In the genomic region with DNA sequence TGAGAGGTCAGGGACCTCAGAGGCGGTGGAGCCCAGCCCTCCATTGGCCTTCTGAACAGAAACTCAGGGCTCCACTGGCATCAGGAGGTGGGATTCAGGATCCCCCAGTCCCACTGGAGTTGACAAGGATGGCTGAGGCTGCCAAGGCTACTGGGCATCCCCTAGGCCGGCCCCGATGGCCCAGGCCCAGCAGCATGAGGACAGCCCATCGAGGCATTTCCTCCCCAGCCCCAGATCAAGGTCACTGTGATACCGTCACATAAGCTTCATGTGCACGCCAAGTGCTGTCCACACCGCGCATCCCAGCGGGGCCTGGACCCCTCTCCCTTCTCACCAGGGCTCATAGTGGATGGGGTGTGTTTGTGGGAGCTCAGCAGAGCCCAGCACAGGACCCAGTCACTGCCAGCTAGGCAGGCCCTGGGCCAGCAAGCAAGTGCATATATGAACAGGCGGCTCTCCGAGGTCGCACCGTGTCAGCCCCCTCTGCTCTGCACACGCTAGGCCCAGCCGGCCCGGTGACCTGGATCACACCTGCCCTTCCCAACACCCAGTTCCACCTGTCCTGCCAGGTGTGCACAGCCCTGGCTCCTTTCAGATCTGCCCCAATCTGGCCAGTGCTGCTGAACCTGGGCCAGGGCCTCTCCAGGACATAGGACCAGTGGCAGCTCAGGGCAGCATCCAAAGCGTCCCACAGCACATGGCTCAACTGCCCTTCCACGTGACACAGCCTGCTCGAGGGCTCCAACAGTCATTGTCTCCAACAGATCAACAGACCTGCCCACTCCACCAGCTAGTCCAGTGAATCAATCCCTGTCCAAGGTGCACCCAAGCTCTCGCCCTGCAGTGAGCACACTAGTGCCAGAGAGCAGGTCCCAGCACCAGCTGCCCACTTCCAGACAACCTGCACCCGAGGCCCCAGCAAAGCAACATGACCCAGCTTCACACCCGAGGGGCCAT, we compare ENCODE assay signal across 30 cellular contexts. TPM values are rescaled to one million over a fixed set of nuclear protein-coding genes. Genes with fewer than 3 reads are reported as not detected.
A peak's percentile ranks its signal among the peaks of the same experiment; 100 is the strongest.
DNase-seq lines count a peak whose midpoint lies in the region; ATAC-seq and TF ChIP-seq lines count a peak whose summit lies in the region.
"Had no signal": no experiment of that assay in that cellular context is flagged by ENCODE, and none has a peak within 500 bp of the region (broad histone marks: within the 10 kb centered on the region; RNA-seq: fewer than 3 reads in every experiment).

No MANE protein-coding gene starts in this region.

- no peaks in the 10 kb centered on the region for H3K27me3 Mint-ChIP-seq in neural crest cell (ENCODE audit: low read depth)
- H3K27me3 Mint-ChIP-seq: CD8-positive, alpha-beta memory T cell; memory B cell; naive B cell had no signal

- no peak overlapping the region for H3K4me3 Mint-ChIP-seq in neural crest cell
- H3K4me3 Mint-ChIP-seq: activated CD4-positive, alpha-beta T cell treated with anti-CD3 and anti-CD28 coated beads, Interleukin-2, amount 10 ng/mL, durations not matched to agents 24 days and 14 days; CD8-positive, alpha-beta memory T cell; memory B cell; naive B cell; stimulated activated effector memory CD8-positive, alpha-beta T cell treated with anti-CD3 and anti-CD28 coated beads, Interleukin-12 subunit alpha, Interleukin-12 subunit beta, amount 100 ng/mL, for 72 hours; T-helper 1 cell treated with Interleukin-12 subunit alpha and Interleukin-12 subunit beta and Interleukin-4 antibody, amounts not matched to agents 30 μg/mL and 1 μg/mL, for 36 hours had no signal

- WGBS in heart left ventricle, 4 donors, result 66 to 73% (median 70%) methylated on average over 7 to 22 of the region's 22 CpGs
- 85% methylated on average over 8 to 19 of the region's 22 CpGs for WGBS in thyroid gland, 2 donors

- no peak for TF ChIP-seq POLR2A in heart left ventricle (IDR thresholded peaks at IDR 0.05)
- TF ChIP-seq POLR2A in thyroid gland (IDR thresholded peaks at IDR 0.05), result peak in 1 of 2 donors; percentile 23

- ATAC-seq in heart left ventricle (peak; percentile 15 to 50 (median 32)), GM18867 (IDR thresholded peaks at IDR 0.05; ENCODE audit: unreplicated experiment) (no peak)
- ATAC-seq: foreskin keratinocyte; GM12878; stimulated activated effector memory CD8-positive, alpha-beta T cell treated with anti-CD3 and anti-CD28 coated beads, Interleukin-12 subunit alpha, Interleukin-12 subunit beta, amount 100 ng/mL, for 72 hours had no signal

- no peaks in the 10 kb centered on the region for H3K36me3 Mint-ChIP-seq in neural crest cell (ENCODE audit: low read depth)
- H3K36me3 Mint-ChIP-seq: CD8-positive, alpha-beta memory T cell; memory B cell; naive B cell; stimulated activated effector memory CD8-positive, alpha-beta T cell treated with anti-CD3 and anti-CD28 coated beads, Interleukin-12 subunit alpha, Interleukin-12 subunit beta, amount 100 ng/mL, for 72 hours had no signal

- H3K9me3 ChIP-seq in heart left ventricle (peaks cover 0 to 6% (median 0%) of the 10 kb centered on the region in 12 donors), thyroid gland (no peaks in the 10 kb centered on the region)
- H3K9me3 ChIP-seq: SJSA1, testis had no signal

- peaks cover 2% of the 10 kb centered on the region for H3K4me1 Mint-ChIP-seq in neural crest cell
- H3K4me1 Mint-ChIP-seq: activated CD4-positive, alpha-beta T cell treated with anti-CD3 and anti-CD28 coated beads, Interleukin-2, amount 10 ng/mL, durations not matched to agents 24 days and 14 days; CD8-positive, alpha-beta memory T cell; memory B cell; stimulated activated effector memory CD8-positive, alpha-beta T cell treated with anti-CD3 and anti-CD28 coated beads, Interleukin-12 subunit alpha, Interleukin-12 subunit beta, amount 100 ng/mL, for 72 hours had no signal

- H3K4me3 ChIP-seq in heart left ventricle (no peak overlapping the region), thyroid gland (replicated peaks in 1 of 3) (no peak overlapping the region)
- H3K4me3 ChIP-seq: GM12878, PC-9, SJSA1, skin epidermis, testis had no signal

- H3K27ac Mint-ChIP-seq in neural crest cell (ENCODE audit: unreplicated experiment), result peak overlapping the region; percentile 6
- H3K27ac Mint-ChIP-seq: activated CD4-positive, alpha-beta T cell treated with anti-CD3 and anti-CD28 coated beads, Interleukin-2, amount 10 ng/mL, durations not matched to agents 24 days and 14 days; CD8-positive, alpha-beta memory T cell; memory B cell; naive B cell; stimulated activated effector memory CD8-positive, alpha-beta T cell treated with anti-CD3 and anti-CD28 coated beads, Interleukin-12 subunit alpha, Interleukin-12 subunit beta, amount 100 ng/mL, for 72 hours; T-helper 1 cell treated with Interleukin-12 subunit alpha and Interleukin-12 subunit beta and Interleukin-4 antibody, amounts not matched to agents 30 μg/mL and 1 μg/mL, for 36 hours had no signal

- no peak for TF ChIP-seq CTCF in heart left ventricle (IDR thresholded peaks at IDR 0.05)
- no peak for TF ChIP-seq CTCF in neural crest cell (conservative IDR thresholded peaks at IDR 0.05)
- no peak for TF ChIP-seq CTCF in thyroid gland (IDR thresholded peaks at IDR 0.05)

- intact Hi-C loops in heart left ventricle (cut with DNase I) (loop anchor here in 1 of 10 donors (5.0 kb wide), 1 partner anchor 38 kb away; no protein-coding TSS in a partner anchor), thyroid gland (cut with DNase I) (no loop called here)

- no peaks in the 10 kb centered on the region for H3K27me3 ChIP-seq in heart left ventricle
- no peaks in the 10 kb centered on the region for H3K27me3 ChIP-seq in thyroid gland
- H3K27me3 ChIP-seq: foreskin keratinocyte, SJSA1, testis had no signal

- H3K4me1 ChIP-seq in heart left ventricle (peaks cover 0 to 41% (median 14%) of the 10 kb centered on the region in 12 donors), thyroid gland (peaks cover 10 to 26% of the 10 kb centered on the region in 2 donors)
- H3K4me1 ChIP-seq: foreskin keratinocyte, parathyroid adenoma, SJSA1 had no signal

- H3K36me3 ChIP-seq in heart left ventricle (no peaks in the 10 kb centered on the region), thyroid gland (no peaks in the 10 kb centered on the region)
- H3K36me3 ChIP-seq: SJSA1 had no signal

- H3K27ac ChIP-seq in heart left ventricle, result peak overlapping the region in 2 of 12 donors; percentile 5 to 85
- H3K27ac ChIP-seq in thyroid gland, result peak overlapping the region in 2 of 3 donors; percentile 4 to 57
- H3K27ac ChIP-seq: foreskin keratinocyte, parathyroid adenoma, PC-9, SJSA1, skin epidermis, testis had no signal

- peak; percentile 78 for DNase-seq in NCI-H2196 treated with DMSO at 0.1 percent for 48 hours (lab: John Stamatoyannopoulos, UW; ENCODE audit: unreplicated experiment)
- DNase-seq in heart left ventricle, result peak in 2 of 5 donors; percentile 44 to 54
- no peak for DNase-seq in neural crest cell (ENCODE audit: low read depth, low spot score)
- DNase-seq in thyroid gland, result peak; percentile 91 to 96
- DNase-seq in SIG-M5 treated with dmso at 0.1 percent for 504 hours (lab: John Stamatoyannopoulos, UW; ENCODE audit: unreplicated experiment), result no peak
- DNase-seq in OCI-M2 (lab: John Stamatoyannopoulos, UW; ENCODE audit: unreplicated experiment), result no peak
- DNase-seq: activated CD4-positive, alpha-beta T cell treated with anti-CD3 and anti-CD28 coated beads, Interleukin-2, amount 10 ng/mL, durations not matched to agents 24 days and 14 days; activated naive CD4-positive, alpha-beta T cell treated with anti-CD3 and anti-CD28 coated beads, Interleukin-2, amount 50 U/mL, for 16 hours; CD8-positive, alpha-beta memory T cell; central memory CD4-positive, alpha-beta T cell; DND-41; foreskin keratinocyte; islet precursor cell; KBM-7; MM.1S; naive B cell; NCI-H1417 treated with DMSO at 0.1 percent for 48 hours; NCI-H2171 treated with DMSO at 0.1 percent for 48 hours; NCI-H774; PC-9; stimulated activated CD4-positive, alpha-beta T cell treated with anti-CD3 and anti-CD28 coated beads, Interleukin-2, amount 100 ng/mL, for 24 hours; testis had no signal

- H3K9me3 Mint-ChIP-seq in neural crest cell, result no peaks in the 10 kb centered on the region
- H3K9me3 Mint-ChIP-seq: activated CD4-positive, alpha-beta T cell treated with anti-CD3 and anti-CD28 coated beads, Interleukin-2, amount 10 ng/mL, durations not matched to agents 24 days and 14 days; CD8-positive, alpha-beta memory T cell; memory B cell; naive B cell; stimulated activated effector memory CD8-positive, alpha-beta T cell treated with anti-CD3 and anti-CD28 coated beads, Interleukin-12 subunit alpha, Interleukin-12 subunit beta, amount 100 ng/mL, for 72 hours; T-helper 1 cell treated with Interleukin-12 subunit alpha and Interleukin-12 subunit beta and Interleukin-4 antibody, amounts not matched to agents 30 μg/mL and 1 μg/mL, for 36 hours had no signal

RNA-seq across cellular contexts. Expression of gene RASD1, which starts 32.8 kb away (rescaled TPM):
- total RNA-seq in heart left ventricle, result 10 to 100 TPM in 6 of 9 donors, 1 to 10 TPM in 3; 1.5 to 43.5 (median 16.2) TPM
- 10 to 100 TPM; 18.4 to 79.2 TPM for polyA plus RNA-seq in heart left ventricle
- 8.0 and 8.3 TPM in 2 replicates for total RNA-seq in neural crest cell
- 100 to 1,000 TPM; 114 to 149 (median 141) TPM for total RNA-seq in thyroid gland
- total RNA-seq: GM12878 had no signal

RNA-seq across cellular contexts. Expression of gene MED9, which starts 52.2 kb away (rescaled TPM):
- 10 to 100 TPM; 26.3 to 64.4 (median 33.0) TPM for total RNA-seq in heart left ventricle
- 10 to 100 TPM; 36.2 to 44.7 TPM for polyA plus RNA-seq in heart left ventricle
- total RNA-seq in neural crest cell, result 20.5 and 22.2 TPM in 2 replicates
- total RNA-seq in thyroid gland, result 10 to 100 TPM; 27.9 to 35.4 (median 30.8) TPM

Comparison
In these comparisons a context has a peak if more than half of its experiments do, and no peak if none do; other contexts are left out.
1. DNase-seq: peak in NCI-H2196 treated with DMSO at 0.1 percent for 48 hours (single experiment) and thyroid gland (2 of 2); none in neural crest cell (single experiment), SIG-M5 treated with dmso at 0.1 percent for 504 hours (single experiment) and OCI-M2 (single experiment).